ENCODE assay signal across 26 cellular contexts in the genomic region with DNA sequence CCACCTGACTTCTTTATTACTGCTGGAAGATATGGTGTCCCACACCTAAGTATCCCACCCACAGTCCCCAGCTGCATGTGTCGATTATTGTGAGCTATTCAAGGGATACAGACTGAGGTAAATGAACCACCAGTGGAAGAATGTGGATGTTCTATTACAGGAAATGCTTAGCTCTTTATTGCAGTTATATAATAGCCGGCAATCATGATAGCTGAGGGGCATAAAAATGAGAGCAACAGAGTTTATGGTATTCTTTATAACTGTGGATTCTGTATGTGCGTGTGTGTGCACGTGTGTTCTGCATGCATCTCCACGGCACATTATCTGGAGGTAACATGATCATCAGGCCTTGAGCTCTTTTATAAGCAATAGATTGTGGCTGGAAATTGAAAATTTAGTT.
DNase-seq lines count a peak whose midpoint lies in the region; ATAC-seq, FAIRE-seq and TF ChIP-seq lines count a peak whose summit lies in the region.
"Had no signal": no experiment of that assay in that cellular context is flagged by ENCODE, and none has a peak within 500 bp of the region (broad histone marks: within the 10 kb centered on the region; RNA-seq: fewer than 3 reads in every experiment).

No MANE protein-coding gene starts in this region.

- H3K4me1 ChIP-seq in esophagus muscularis mucosa (peaks cover 0 to 29% (median 23%) of the 10 kb centered on the region in 4 donors), neural progenitor cell (peaks cover 18% of the 10 kb centered on the region), HepG2 (ENCODE audit: insufficient read depth, low read length) (no peaks in the 10 kb centered on the region)
- H3K4me1 ChIP-seq: SJCRH30 had no signal

- peaks cover 5% of the 10 kb centered on the region for H3F3A ChIP-seq in neural progenitor cell (ENCODE audit: low read depth)

- TF ChIP-seq POLR2A in esophagus muscularis mucosa (IDR thresholded peaks at IDR 0.05; ENCODE audit: low read depth) (no peak), HepG2 (IDR thresholded peaks at IDR 0.05; ENCODE audit: insufficient read depth in 1 of 2, low read depth in 2 of 2, low read length in 2 of 2) (no peak)

- ATAC-seq in HepG2: no peak
- ATAC-seq: Right ventricle myocardium inferior had no signal

- H3K4me3 Mint-ChIP-seq in brain (no peak overlapping the region), neural progenitor cell (no peak overlapping the region)
- H3K4me3 Mint-ChIP-seq: B cell had no signal

- H3K27me3 Mint-ChIP-seq in brain (no peaks in the 10 kb centered on the region), neural progenitor cell (ENCODE audit: insufficient read depth, low read depth) (peaks cover 3% of the 10 kb centered on the region)
- H3K27me3 Mint-ChIP-seq: B cell had no signal

- DNase-seq in esophagus muscularis mucosa (ENCODE audit: extremely low spot score) (peak; percentile 12), neural progenitor cell (ENCODE audit: low spot score) (no peak), KG1 (lab: John Stamatoyannopoulos, UW) (no peak), C1 segment of cervical spinal cord (lab: John Stamatoyannopoulos, UW) (no peak), NCI-H2081 treated with DMSO at 0.1 percent for 48 hours (lab: John Stamatoyannopoulos, UW) (no peak), HepG2 (ENCODE audit: low spot score) (no peak)
- DNase-seq: Calu3, DMS153, DND-41, H7, Kasumi-1, MV-4-11, NCI-H1105, NCI-H1436 treated with DMSO at 0.1 percent for 48 hours, NCI-H187 treated with DMSO at 0.1 percent for 48 hours, NCI-H2107, NCI-H524, NCI-H774, SJCRH30 had no signal

- no peaks in the 10 kb centered on the region for H3K36me3 ChIP-seq in esophagus muscularis mucosa
- no peaks in the 10 kb centered on the region for H3K36me3 ChIP-seq in neural progenitor cell
- peaks cover 1 to 30% of the 10 kb centered on the region in 2 experiments; a peak in 3 of 5 replicates for H3K36me3 ChIP-seq in HepG2 (replicated peaks in 1 of 2; ENCODE audit: control insufficient read depth in 1 of 2, insufficient read depth in 2 of 2, low read length in 2 of 2)
- H3K36me3 ChIP-seq: SJCRH30 had no signal

- POLR2A ChIA-PET in HepG2 (lab: Yijun Ruan, JAX): interaction anchor here (1.3 kb wide), 1 partner anchor 22 kb away, joined by 3 read pairs; no protein-coding TSS in a partner anchor

- H3K27ac ChIP-seq in C4-2B (peak overlapping the region; percentile 82), esophagus muscularis mucosa (replicated peaks in 1 of 4) (no peak overlapping the region), neural progenitor cell (no peak overlapping the region), HepG2 (ENCODE audit: extremely low read length, insufficient read depth, low read length) (no peak overlapping the region)
- H3K27ac ChIP-seq: 22Rv1, SJCRH30 had no signal

- H2AFZ ChIP-seq in neural progenitor cell (replicated peaks) (no peak overlapping the region), HepG2 (ENCODE audit: low read length) (no peak overlapping the region)

- CTCF ChIA-PET in HepG2 (lab: Yijun Ruan, JAX; ENCODE audit: low intra/inter-chr PET ratio, low total read pairs): no interaction called here

- in situ Hi-C loops in HepG2 (cut with HindIII; ENCODE audit: extremely low pct_ligation_motif_present, low pct_unique_long_range_greater_than_20kb): no loop called here

- intact Hi-C loops in esophagus muscularis mucosa (cut with DNase I): no loop called here
- intact Hi-C loops in HepG2 (cut with micrococcal nuclease; ENCODE audit: unreplicated experiment): no loop called here

- peak overlapping the region in 3 of 5 experiments; percentile 42 to 84 (median 43) for H3K27ac Mint-ChIP-seq in brain
- peak overlapping the region; percentile 16 for H3K27ac Mint-ChIP-seq in neural progenitor cell
- H3K27ac Mint-ChIP-seq: B cell had no signal

- H3K36me3 Mint-ChIP-seq in brain: no peaks in the 10 kb centered on the region
- no peaks in the 10 kb centered on the region for H3K36me3 Mint-ChIP-seq in neural progenitor cell

- no peak overlapping the region for H3K4me2 ChIP-seq in neural progenitor cell
- H3K4me2 ChIP-seq in HepG2 (ENCODE audit: low read depth, low read length): no peak overlapping the region

- no peak for TF ChIP-seq CTCF in C4-2B (conservative IDR thresholded peaks at IDR 0.05)
- TF ChIP-seq CTCF in brain (conservative IDR thresholded peaks at IDR 0.05): no peak
- no peak for TF ChIP-seq CTCF in esophagus muscularis mucosa (IDR thresholded peaks at IDR 0.05)
- TF ChIP-seq CTCF in neural progenitor cell (IDR thresholded peaks at IDR 0.05): no peak
- TF ChIP-seq CTCF in HepG2 (CRISPR knock-in tag; IDR thresholded peaks at IDR 0.05): no peak

- 95% methylated on average over 5 of the region's 5 CpGs for WGBS in esophagus muscularis mucosa
- WGBS in HepG2 (ENCODE audit: low lambda C conversion rate): 75% methylated on average over 4 of the region's 5 CpGs

- H3K79me2 ChIP-seq in neural progenitor cell (ENCODE audit: low read depth): no peaks in the 10 kb centered on the region
- H3K79me2 ChIP-seq in HepG2 (ENCODE audit: insufficient read depth, low read length): peaks cover 59% of the 10 kb centered on the region

- H3K4me3 ChIP-seq in esophagus muscularis mucosa: no peak overlapping the region
- no peak overlapping the region for H3K4me3 ChIP-seq in neural progenitor cell
- no peak overlapping the region for H3K4me3 ChIP-seq in HepG2 (replicated peaks in 1 of 3; ENCODE audit: insufficient read depth in 1 of 3, low read depth in 2 of 3, low read length in 3 of 3)
- H3K4me3 ChIP-seq: SJCRH30 had no signal

- no peak for FAIRE-seq in HepG2 (lab: Jason Lieb, UNC)
- FAIRE-seq: GM12892, GM19239 had no signal

- H3K27me3 ChIP-seq in esophagus muscularis mucosa: no peaks in the 10 kb centered on the region
- no peaks in the 10 kb centered on the region for H3K27me3 ChIP-seq in neural progenitor cell
- H3K27me3 ChIP-seq in HepG2 (ENCODE audit: control insufficient read depth in 1 of 2, insufficient read depth in 2 of 2, low read length in 2 of 2): no peaks in the 10 kb centered on the region
- H3K27me3 ChIP-seq: SJCRH30 had no signal

- peaks cover 11% of the 10 kb centered on the region for H4K20me1 ChIP-seq in neural progenitor cell (ENCODE audit: low read depth)
- peaks cover 33% of the 10 kb centered on the region; the same call in 1 of the 2 replicates for H4K20me1 ChIP-seq in HepG2 (ENCODE audit: insufficient read depth, low read length)

- BruUV-seq in HepG2 (replicated peaks; lab: Mats Ljungman, UMichigan): no TSS peak

- H3K9me3 ChIP-seq in esophagus muscularis mucosa: no peaks in the 10 kb centered on the region
- H3K9me3 ChIP-seq in neural progenitor cell (ENCODE audit: low read depth): no peaks in the 10 kb centered on the region
- H3K9me3 ChIP-seq in HepG2 (ENCODE audit: low read length): no peaks in the 10 kb centered on the region
- H3K9me3 ChIP-seq: SJCRH30 had no signal

- H3K4me1 Mint-ChIP-seq in brain (peaks cover 73% of the 10 kb centered on the region), neural progenitor cell (peaks cover 36% of the 10 kb centered on the region)
- H3K4me1 Mint-ChIP-seq: B cell had no signal

- H3K9ac ChIP-seq in neural progenitor cell: no peak overlapping the region
- no peak overlapping the region for H3K9ac ChIP-seq in HepG2 (ENCODE audit: insufficient read depth, low read depth, low read length)

- no peak for TF ChIP-seq EP300 in esophagus muscularis mucosa (IDR thresholded peaks at IDR 0.05)
- no peak for TF ChIP-seq EP300 in HepG2 (IDR thresholded peaks at IDR 0.05; ENCODE audit: low read depth in 2 of 2, low read length in 2 of 2)
- no peak for TF ChIP-seq EP300 in HepG2 (CRISPR knock-in tag; IDR thresholded peaks at IDR 0.05; ENCODE audit: borderline replicate concordance)

- no peak for TF ChIP-seq RAD21 in HepG2 (CRISPR knock-in tag; IDR thresholded peaks at IDR 0.05)

- H3K9me3 Mint-ChIP-seq in brain: no peaks in the 10 kb centered on the region
- no peaks in the 10 kb centered on the region for H3K9me3 Mint-ChIP-seq in neural progenitor cell

TF ChIP-seq in HepG2, 621 proteins besides CTCF, POLR2A, EP300 and RAD21 (continues in another document):
- no peak for TF ChIP-seq TRIM24 (CRISPR knock-in tag; IDR thresholded peaks at IDR 0.05)
- TF ChIP-seq, protein P1, sequence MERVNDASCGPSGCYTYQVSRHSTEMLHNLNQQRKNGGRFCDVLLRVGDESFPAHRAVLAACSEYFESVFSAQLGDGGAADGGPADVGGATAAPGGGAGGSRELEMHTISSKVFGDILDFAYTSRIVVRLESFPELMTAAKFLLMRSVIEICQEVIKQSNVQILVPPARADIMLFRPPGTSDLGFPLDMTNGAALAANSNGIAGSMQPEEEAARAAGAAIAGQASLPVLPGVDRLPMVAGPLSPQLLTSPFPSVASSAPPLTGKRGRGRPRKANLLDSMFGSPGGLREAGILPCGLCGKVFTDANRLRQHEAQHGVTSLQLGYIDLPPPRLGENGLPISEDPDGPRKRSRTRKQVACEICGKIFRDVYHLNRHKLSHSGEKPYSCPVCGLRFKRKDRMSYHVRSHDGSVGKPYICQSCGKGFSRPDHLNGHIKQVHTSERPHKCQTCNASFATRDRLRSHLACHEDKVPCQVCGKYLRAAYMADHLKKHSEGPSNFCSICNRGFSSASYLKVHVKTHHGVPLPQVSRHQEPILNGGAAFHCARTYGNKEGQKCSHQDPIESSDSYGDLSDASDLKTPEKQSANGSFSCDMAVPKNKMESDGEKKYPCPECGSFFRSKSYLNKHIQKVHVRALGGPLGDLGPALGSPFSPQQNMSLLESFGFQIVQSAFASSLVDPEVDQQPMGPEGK (CRISPR knock-in tag; IDR thresholded peaks at IDR 0.05): no peak
- no peak for TF ChIP-seq SETDB1 (CRISPR knock-in tag; IDR thresholded peaks at IDR 0.05; ENCODE audit: borderline replicate concordance)
- no peak for TF ChIP-seq ERF (CRISPR knock-in tag; IDR thresholded peaks at IDR 0.05)
- TF ChIP-seq, protein P2, sequence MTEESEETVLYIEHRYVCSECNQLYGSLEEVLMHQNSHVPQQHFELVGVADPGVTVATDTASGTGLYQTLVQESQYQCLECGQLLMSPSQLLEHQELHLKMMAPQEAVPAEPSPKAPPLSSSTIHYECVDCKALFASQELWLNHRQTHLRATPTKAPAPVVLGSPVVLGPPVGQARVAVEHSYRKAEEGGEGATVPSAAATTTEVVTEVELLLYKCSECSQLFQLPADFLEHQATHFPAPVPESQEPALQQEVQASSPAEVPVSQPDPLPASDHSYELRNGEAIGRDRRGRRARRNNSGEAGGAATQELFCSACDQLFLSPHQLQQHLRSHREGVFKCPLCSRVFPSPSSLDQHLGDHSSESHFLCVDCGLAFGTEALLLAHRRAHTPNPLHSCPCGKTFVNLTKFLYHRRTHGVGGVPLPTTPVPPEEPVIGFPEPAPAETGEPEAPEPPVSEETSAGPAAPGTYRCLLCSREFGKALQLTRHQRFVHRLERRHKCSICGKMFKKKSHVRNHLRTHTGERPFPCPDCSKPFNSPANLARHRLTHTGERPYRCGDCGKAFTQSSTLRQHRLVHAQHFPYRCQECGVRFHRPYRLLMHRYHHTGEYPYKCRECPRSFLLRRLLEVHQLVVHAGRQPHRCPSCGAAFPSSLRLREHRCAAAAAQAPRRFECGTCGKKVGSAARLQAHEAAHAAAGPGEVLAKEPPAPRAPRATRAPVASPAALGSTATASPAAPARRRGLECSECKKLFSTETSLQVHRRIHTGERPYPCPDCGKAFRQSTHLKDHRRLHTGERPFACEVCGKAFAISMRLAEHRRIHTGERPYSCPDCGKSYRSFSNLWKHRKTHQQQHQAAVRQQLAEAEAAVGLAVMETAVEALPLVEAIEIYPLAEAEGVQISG (CRISPR knock-in tag; IDR thresholded peaks at IDR 0.05): no peak
